ENCODE assay signal across 22 cellular contexts in the genomic region with DNA sequence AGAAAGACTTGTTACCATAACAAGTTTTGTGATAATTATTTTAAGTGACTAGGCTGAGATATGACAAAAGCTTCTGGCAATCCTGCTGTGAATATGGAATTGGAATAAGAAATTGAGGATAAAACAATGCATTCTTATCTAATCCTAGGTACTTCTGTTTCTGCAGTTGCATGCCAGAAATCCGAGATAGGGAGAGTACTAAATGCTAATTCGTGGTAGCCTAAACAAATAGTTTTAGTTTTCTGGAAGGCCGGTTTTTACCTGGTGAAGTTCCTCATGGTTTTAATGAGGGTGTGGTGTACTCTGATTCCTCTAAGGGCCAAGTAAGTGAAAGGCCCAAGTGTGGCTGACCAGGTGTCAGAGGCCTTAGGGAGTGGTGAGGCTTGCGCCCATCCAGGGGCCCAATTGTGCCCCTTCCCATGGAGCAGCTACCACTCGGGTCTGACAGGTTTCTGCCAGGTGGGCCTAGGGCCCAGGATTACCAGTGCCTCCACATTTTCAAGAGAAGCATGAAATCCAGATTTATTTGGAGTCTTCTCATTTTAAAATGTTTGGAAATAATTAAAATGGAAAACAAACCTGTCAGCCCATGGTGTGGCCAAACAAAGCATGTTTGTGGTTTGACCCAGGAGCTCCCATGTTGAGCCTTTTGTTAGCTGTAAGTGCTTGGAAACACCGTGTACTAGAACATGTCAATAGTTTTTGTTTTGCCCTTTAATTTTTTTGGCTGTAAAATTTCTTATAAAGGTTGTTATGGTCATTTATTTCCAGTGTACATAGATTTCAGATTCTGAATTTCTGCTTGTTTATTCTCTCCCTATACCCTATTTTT. TPM values are rescaled to one million over a fixed set of nuclear protein-coding genes. Genes with fewer than 3 reads are reported as not detected.
DNase-seq lines count a peak whose midpoint lies in the region; ATAC-seq, FAIRE-seq and TF ChIP-seq lines count a peak whose summit lies in the region.
"Had no signal": no experiment of that assay in that cellular context is flagged by ENCODE, and none has a peak within 500 bp of the region (broad histone marks: within the 10 kb centered on the region; RNA-seq: fewer than 3 reads in every experiment).

No MANE protein-coding gene starts in this region.

- no peak overlapping the region for H2BK120ac ChIP-seq in mesendoderm (ENCODE audit: low read depth, low read length)

- H3K23ac ChIP-seq in mesendoderm (ENCODE audit: low read length): no peak overlapping the region

- CTCF ChIA-PET in A549 (lab: Yijun Ruan, JAX): interaction anchor here (0.9 to 8.7 kb wide), 6 partner anchors 9 to 292 kb away, joined by 3 to 42 read pairs (median 6); no protein-coding TSS in a partner anchor

- H4K5ac ChIP-seq in mesendoderm (ENCODE audit: low read length): no peak overlapping the region

- TF ChIP-seq CTCF in A549 (IDR thresholded peaks at IDR 0.05) (no peak), RWPE2 (IDR thresholded peaks at IDR 0.05; ENCODE audit: poor library complexity, severe bottlenecking) (no peak)

- H3K9ac ChIP-seq in mesendoderm (ENCODE audit: low read length): no peak overlapping the region

- peaks cover 23% of the 10 kb centered on the region for H3K79me2 ChIP-seq in mesendoderm (ENCODE audit: control insufficient read depth, insufficient read depth, low read length)

- H3K27ac ChIP-seq in A549: peak overlapping the region in 1 of 2 experiments; percentile 24; a peak in 1 of 6 replicates
- H3K27ac ChIP-seq in RWPE2 (ENCODE audit: poor library complexity, severe bottlenecking): peak overlapping the region; percentile 95
- no peak overlapping the region for H3K27ac ChIP-seq in mesendoderm (ENCODE audit: low read depth, low read length)
- H3K27ac ChIP-seq: ascending aorta, upper lobe of right lung had no signal

- H3K9me3 ChIP-seq in A549 (no peaks in the 10 kb centered on the region), RWPE2 (ENCODE audit: severe bottlenecking) (no peaks in the 10 kb centered on the region)
- H3K9me3 ChIP-seq: ascending aorta, upper lobe of right lung had no signal

- no peak overlapping the region for H4K8ac ChIP-seq in mesendoderm (ENCODE audit: low read depth, low read length)

- POLR2A ChIA-PET in A549 (lab: Yijun Ruan, JAX): interaction anchor here (0.7 kb wide), 1 partner anchor 276 kb away, joined by 4 read pairs; no protein-coding TSS in a partner anchor

- no peak overlapping the region for H3K4me3 ChIP-seq in A549
- H3K4me3 ChIP-seq in RWPE2 (ENCODE audit: severe bottlenecking): no peak overlapping the region
- H3K4me3 ChIP-seq in mesendoderm (ENCODE audit: low read length): no peak overlapping the region
- H3K4me3 ChIP-seq: ascending aorta, upper lobe of right lung had no signal

- peak overlapping the region; percentile 44 for H3K18ac ChIP-seq in mesendoderm (ENCODE audit: low read length)

- 76% methylated on average over 6 of the region's 6 CpGs for WGBS in A549 (ENCODE audit: missing lambda C conversion rate)
- no CpG with 5 or more reads among the region's 6 CpGs for WGBS in mesendoderm (ENCODE audit: extremely low coverage, insufficient coverage, low lambda C conversion rate)

- H3K79me1 ChIP-seq in mesendoderm (ENCODE audit: low read length): peaks cover 6% of the 10 kb centered on the region

- FAIRE-seq in A549 (lab: Jason Lieb, UNC): peak; percentile 13
- FAIRE-seq: frontal cortex, GM18507, keratinocyte had no signal

- no peak for TF ChIP-seq EP300 in A549 (IDR thresholded peaks at IDR 0.05)

- no peak overlapping the region for H2BK5ac ChIP-seq in mesendoderm (ENCODE audit: low read length)

- TF ChIP-seq POLR2A in A549 (IDR thresholded peaks at IDR 0.05; ENCODE audit: low read length): no peak

- ATAC-seq in A549 (no peak), RWPE2 (ENCODE audit: low read depth) (no peak), GM19467 (IDR thresholded peaks at IDR 0.05; ENCODE audit: unreplicated experiment) (no peak)
- ATAC-seq: naive thymus-derived CD4-positive, alpha-beta T cell; stimulated activated naive CD8-positive, alpha-beta T cell treated with anti-CD3 and anti-CD28 coated beads, Interleukin-15, amount 100 ng/mL, for 72 hours; upper lobe of right lung had no signal

- no peak overlapping the region for H2BK15ac ChIP-seq in mesendoderm (replicated peaks; ENCODE audit: low read depth)

- H3K27me3 ChIP-seq in RWPE2 (ENCODE audit: insufficient read depth, poor library complexity, severe bottlenecking) (no peaks in the 10 kb centered on the region), mesendoderm (ENCODE audit: insufficient read depth, low read length, poor library complexity) (no peaks in the 10 kb centered on the region)
- H3K27me3 ChIP-seq: ascending aorta had no signal

- peak overlapping the region; percentile 20 for H3K4ac ChIP-seq in mesendoderm (ENCODE audit: low read depth, low read length)

- no peaks in the 10 kb centered on the region; the same call in 1 of the 2 replicates for H3K36me3 ChIP-seq in RWPE2 (ENCODE audit: low read depth)
- no peaks in the 10 kb centered on the region for H3K36me3 ChIP-seq in mesendoderm (ENCODE audit: control insufficient read depth, insufficient read depth, low read length)
- H3K36me3 ChIP-seq: ascending aorta, upper lobe of right lung had no signal

- H3K56ac ChIP-seq in mesendoderm (ENCODE audit: low read length): peak overlapping the region; percentile 63

- H3K4me1 ChIP-seq in A549 (peaks cover 51% of the 10 kb centered on the region), RWPE2 (ENCODE audit: insufficient read depth, poor library complexity, severe bottlenecking) (peaks cover 28% of the 10 kb centered on the region), mesendoderm (ENCODE audit: control insufficient read depth, low read depth, low read length) (peaks cover 18% of the 10 kb centered on the region)
- H3K4me1 ChIP-seq: ascending aorta, upper lobe of right lung had no signal

- no peak overlapping the region for H2AK5ac ChIP-seq in mesendoderm (ENCODE audit: low read length)

- no peak overlapping the region for H3K4me2 ChIP-seq in A549
- H3K4me2 ChIP-seq in mesendoderm (ENCODE audit: low read length): no peak overlapping the region

- no peak for TF ChIP-seq RAD21 in A549 (conservative IDR thresholded peaks at IDR 0.05 in 1 of 2, IDR thresholded peaks at IDR 0.05 in 1 of 2)

- DNase-seq in A549 (ENCODE audit: low read depth in 1 of 2, low spot score in 1 of 2) (no peak), LHCN-M2 (ENCODE audit: low read depth) (peak; percentile 18), RWPE2 (ENCODE audit: low spot score) (no peak), mesendoderm (peak; percentile 79)
- no peak for DNase-seq in stimulated activated CD4-positive, alpha-beta T cell treated with anti-CD3 and anti-CD28 coated beads, Interleukin-1b, Interleukin-23, amount 100 ng/mL, for 48 hours
- DNase-seq in effector CD8-positive, alpha-beta T cell (lab: John Stamatoyannopoulos, UW): no peak
- DNase-seq: activated CD4-positive, alpha-beta T cell treated with anti-CD3 and anti-CD28 coated beads, Interleukin-2, amount 10 ng/mL, durations not matched to agents 24 days and 14 days; CD4-positive, alpha-beta memory T cell; cerebellar nuclear complex; hippocampal formation; mammary epithelial cell; naive thymus-derived CD4-positive, alpha-beta T cell; NCI-H1105 treated with DMSO at 0.1 percent for 48 hours; occipital lobe; retina; stimulated activated naive CD8-positive, alpha-beta T cell treated with anti-CD3 and anti-CD28 coated beads, Interleukin-15, amount 100 ng/mL, for 72 hours; upper lobe of right lung had no signal

TF ChIP-seq in A549, 52 proteins besides CTCF, POLR2A, EP300 and RAD21:
- TF ChIP-seq SMC3 (IDR thresholded peaks at IDR 0.05) (no peak), HOXB13 (CRISPR knock-in tag; IDR thresholded peaks at IDR 0.05; ENCODE audit: low read depth) (no peak), TP53 (CRISPR knock-in tag; IDR thresholded peaks at IDR 0.05) (no peak), CHD2 (IDR thresholded peaks at IDR 0.05; ENCODE audit: low read length, partially characterized antibody) (no peak), HEYL (CRISPR knock-in tag; IDR thresholded peaks at IDR 0.05) (no peak), SREBF2 (IDR thresholded peaks at IDR 0.05) (no peak)
- TF ChIP-seq, protein P1, sequence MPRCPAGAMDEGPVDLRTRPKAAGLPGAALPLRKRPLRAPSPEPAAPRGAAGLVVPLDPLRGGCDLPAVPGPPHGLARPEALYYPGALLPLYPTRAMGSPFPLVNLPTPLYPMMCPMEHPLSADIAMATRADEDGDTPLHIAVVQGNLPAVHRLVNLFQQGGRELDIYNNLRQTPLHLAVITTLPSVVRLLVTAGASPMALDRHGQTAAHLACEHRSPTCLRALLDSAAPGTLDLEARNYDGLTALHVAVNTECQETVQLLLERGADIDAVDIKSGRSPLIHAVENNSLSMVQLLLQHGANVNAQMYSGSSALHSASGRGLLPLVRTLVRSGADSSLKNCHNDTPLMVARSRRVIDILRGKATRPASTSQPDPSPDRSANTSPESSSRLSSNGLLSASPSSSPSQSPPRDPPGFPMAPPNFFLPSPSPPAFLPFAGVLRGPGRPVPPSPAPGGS (IDR thresholded peaks at IDR 0.05): no peak
- TF ChIP-seq, protein P2, sequence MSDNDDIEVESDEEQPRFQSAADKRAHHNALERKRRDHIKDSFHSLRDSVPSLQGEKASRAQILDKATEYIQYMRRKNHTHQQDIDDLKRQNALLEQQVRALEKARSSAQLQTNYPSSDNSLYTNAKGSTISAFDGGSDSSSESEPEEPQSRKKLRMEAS (IDR thresholded peaks at IDR 0.05): no peak

RNA-seq across cellular contexts. Expression of gene PLCB4, which starts 6.6 kb away (rescaled TPM):
- polyA plus RNA-seq in A549 (2011; rRNA removed) (24.0 and 32.1 TPM in 2 replicates), A549 (2017; fragmentation: RNase III; extraction: RNeasy Plus Mini Kit Qiagen cat#74134 plus additional on column Dnase treatment) (17.1 to 21.4 TPM (median 21.2 TPM) in 3 replicates)
- polyA plus RNA-seq in A549 (2012; cell fraction: cytosol; rRNA removed): 6.6 and 7.5 TPM in 2 replicates
- polyA plus RNA-seq in A549 (2012; cell fraction: nucleus; rRNA removed): 9.0 and 12.0 TPM in 2 replicates
- polyA minus RNA-seq in A549 (2011; rRNA and poly(A)+ RNA removed): 21.0 and 23.4 TPM in 2 replicates
- 5.7 and 6.4 TPM in 2 replicates for total RNA-seq in LHCN-M2 (2014; rRNA removed)
- polyA plus RNA-seq in LHCN-M2 (2012): 29.1 TPM
- 5.7 TPM for polyA plus RNA-seq in mesendoderm (2013, experiment 1 of 2)
- 6.2 TPM for polyA plus RNA-seq in mesendoderm (2013, experiment 2 of 2)
- total RNA-seq: activated CD4-positive, alpha-beta T cell treated with anti-CD3 and anti-CD28 coated beads, Interleukin-2, amount 10 ng/mL, durations not matched to agents 24 days and 14 days; CD4-positive, alpha-beta memory T cell had no signal
- polyA plus RNA-seq: CD4-positive, alpha-beta memory T cell had no signal

Comparison
In these comparisons a context has a peak if more than half of its experiments do, and no peak if none do; other contexts are left out.
1. DNase-seq: peak in LHCN-M2 (single experiment) and mesendoderm (single experiment); none in A549 (0 of 2), RWPE2 (single experiment), stimulated activated CD4-positive, alpha-beta T cell treated with anti-CD3 and anti-CD28 coated beads, Interleukin-1b, Interleukin-23, amount 100 ng/mL, for 48 hours (single experiment) and effector CD8-positive, alpha-beta T cell (single experiment).